ENCODE assay signal across 8 cellular contexts in genomic region chr11:10295056-10295901, GRCh38. TPM values are rescaled to one million over a fixed set of nuclear protein-coding genes. Genes with fewer than 3 reads are reported as not detected.
DNase-seq lines count a peak whose midpoint lies in the region; ATAC-seq and TF ChIP-seq lines count a peak whose summit lies in the region.

No MANE protein-coding gene starts in this region.

- intact Hi-C loops in CD4-positive, alpha-beta T cell (cut with DNase I, micrococcal nuclease): loop anchor here in 1 of 2 experiments (10.0 kb wide), 3 partner anchors 160 to 1380 kb away; partner anchors contain the start of genes AKIP1 and AMPD3

- peaks cover 39% of the 10 kb centered on the region for H3K4me1 Mint-ChIP-seq in CD4-positive, alpha-beta T cell (ENCODE audit: low read depth)
- H3K4me1 Mint-ChIP-seq in nephron progenitor cell: peaks cover 36% of the 10 kb centered on the region

- no peaks in the 10 kb centered on the region for H3K36me3 ChIP-seq in ectodermal cell (ENCODE audit: control insufficient read depth, insufficient read depth, low read length)

- peak overlapping the region; percentile 67 for H3K27ac Mint-ChIP-seq in CD4-positive, alpha-beta T cell
- H3K27ac Mint-ChIP-seq in nephron progenitor cell: no peak overlapping the region

- H3K9me3 Mint-ChIP-seq in CD4-positive, alpha-beta T cell: no peaks in the 10 kb centered on the region
- no peaks in the 10 kb centered on the region for H3K9me3 Mint-ChIP-seq in nephron progenitor cell

- ATAC-seq in CD4-positive, alpha-beta T cell (ENCODE audit: poor library complexity): no peak
- ATAC-seq in HG02852 (IDR thresholded peaks at IDR 0.05; ENCODE audit: unreplicated experiment) (no peak), GM18519 (IDR thresholded peaks at IDR 0.05; ENCODE audit: low FRiP score, unreplicated experiment) (no peak)

- H3K4me3 ChIP-seq in NB4 (ENCODE audit: low read depth, low read length) (peak overlapping the region; percentile 67), ectodermal cell (ENCODE audit: insufficient read depth, low read depth, low read length) (peak overlapping the region; percentile 84)

- H3K4me3 Mint-ChIP-seq in CD4-positive, alpha-beta T cell: peak overlapping the region; percentile 89
- H3K4me3 Mint-ChIP-seq in nephron progenitor cell: peak overlapping the region; percentile 87

- H3K9me3 ChIP-seq in CD4-positive, alpha-beta T cell (ENCODE audit: control insufficient read depth, low read length): no peaks in the 10 kb centered on the region
- no peaks in the 10 kb centered on the region for H3K9me3 ChIP-seq in ectodermal cell (ENCODE audit: control insufficient read depth, low read length)

- no peak for TF ChIP-seq CTCF in CD4-positive, alpha-beta T cell (IDR thresholded peaks at IDR 0.05)
- TF ChIP-seq CTCF in NB4 (IDR thresholded peaks at IDR 0.05; ENCODE audit: low read depth, low read length): no peak
- no peak for TF ChIP-seq CTCF in nephron progenitor cell (IDR thresholded peaks at IDR 0.05)

- no peak for DNase-seq in CD4-positive, alpha-beta T cell
- DNase-seq in NB4 (ENCODE audit: low read depth) (peak; percentile 55), nephron progenitor cell (no peak), NCI-H345 (lab: John Stamatoyannopoulos, UW) (no peak), Ammon's horn (ENCODE audit: low spot score) (no peak)

- CTCF ChIA-PET in CD4-positive, alpha-beta T cell (lab: Charles Lee): interaction anchor here (1.2 to 5.2 kb wide), 2 partner anchors 9 to 12 kb away, joined by 5 to 32 read pairs; partner anchors contain the start of gene ADM

- H3K27me3 ChIP-seq in CD4-positive, alpha-beta T cell (ENCODE audit: control insufficient read depth, insufficient read depth, low read length): peaks cover 23% of the 10 kb centered on the region
- peaks cover 30% of the 10 kb centered on the region for H3K27me3 ChIP-seq in ectodermal cell (ENCODE audit: control insufficient read depth, insufficient read depth, low read length, poor library complexity, severe bottlenecking)

- peaks cover 4% of the 10 kb centered on the region for H3K36me3 Mint-ChIP-seq in CD4-positive, alpha-beta T cell (ENCODE audit: low read depth)
- peaks cover 17% of the 10 kb centered on the region for H3K36me3 Mint-ChIP-seq in nephron progenitor cell (ENCODE audit: low read depth)

- 34 to 36% methylated on average over 8 to 10 of the region's 10 CpGs for WGBS in ectodermal cell, 2 experiments

- H3K27ac ChIP-seq in CD4-positive, alpha-beta T cell (ENCODE audit: low read depth, low read length): no peak overlapping the region
- no peak overlapping the region for H3K27ac ChIP-seq in ectodermal cell (ENCODE audit: insufficient read depth, low read depth, low read length, poor library complexity, severe bottlenecking)

- H3K27me3 Mint-ChIP-seq in CD4-positive, alpha-beta T cell: peaks cover 33% of the 10 kb centered on the region
- H3K27me3 Mint-ChIP-seq in nephron progenitor cell (ENCODE audit: low read depth, poor library complexity): peaks cover 43% of the 10 kb centered on the region

- POLR2A ChIA-PET in CD4-positive, alpha-beta T cell (lab: Charles Lee): interaction anchor here (0.6 to 2.3 kb wide), 2 partner anchors 9 to 13 kb away, joined by 3 to 13 read pairs; partner anchors contain the start of gene ADM

- H3K4me1 ChIP-seq in ectodermal cell (ENCODE audit: control insufficient read depth, insufficient read depth, low read length): peaks cover 8% of the 10 kb centered on the region

- no peak for TF ChIP-seq POLR2A in NB4 (IDR thresholded peaks at IDR 0.05; ENCODE audit: extremely low read depth, insufficient read length)

RNA-seq across cellular contexts. Expression of gene SBF2, which starts 1.3 kb away (rescaled TPM):
- total RNA-seq in CD4-positive, alpha-beta T cell: 10 to 100 TPM; 14.2 to 15.2 TPM
- polyA plus RNA-seq in ectodermal cell (2013, experiment 1 of 4): 17.0 TPM
- 18.1 TPM for polyA plus RNA-seq in ectodermal cell (2013, experiment 2 of 4)
- polyA plus RNA-seq in ectodermal cell (2013, experiment 3 of 4): 16.7 TPM
- polyA plus RNA-seq in ectodermal cell (2013, experiment 4 of 4): 15.8 TPM

RNA-seq across cellular contexts. Expression of gene ADM, which starts 9.6 kb away (rescaled TPM):
- total RNA-seq in CD4-positive, alpha-beta T cell: 1 to 10 TPM; 1.5 to 1.8 TPM
- 3.0 TPM for polyA plus RNA-seq in ectodermal cell (2013, experiment 1 of 4)
- 1.8 TPM for polyA plus RNA-seq in ectodermal cell (2013, experiment 2 of 4)
- polyA plus RNA-seq in ectodermal cell (2013, experiment 3 of 4): 1.7 TPM
- 2.0 TPM for polyA plus RNA-seq in ectodermal cell (2013, experiment 4 of 4)
